ENCODE assay signal across 8 cellular contexts in genomic region chr14:64764641-64765520, GRCh38.
DNase-seq lines count a peak whose midpoint lies in the region; ATAC-seq and TF ChIP-seq lines count a peak whose summit lies in the region.

No MANE protein-coding gene starts in this region.

- H3K4me1 Mint-ChIP-seq in neural crest cell: peaks cover 23% of the 10 kb centered on the region
- H3K4me1 Mint-ChIP-seq in stimulated activated naive CD8-positive, alpha-beta T cell treated with anti-CD3 and anti-CD28 coated beads, Interleukin-15, amount 100 ng/mL, for 72 hours: peaks cover 12% of the 10 kb centered on the region

- DNase-seq in HuH-7.5 (ENCODE audit: low spot score): peak; percentile 84
- peak; percentile 54 for DNase-seq in RPMI7951 (ENCODE audit: low read depth)
- peak; percentile 57 for DNase-seq in activated T-helper 9 cell treated with anti-CD3 and anti-CD28 coated beads, Interleukin-2, amount 50 U/mL, for 16 hours (ENCODE audit: low read depth)
- peak; percentile 71 to 90 for DNase-seq in foreskin fibroblast
- DNase-seq in neural crest cell (ENCODE audit: low read depth, low spot score): peak; percentile 83
- peak; percentile 67 to 68 for DNase-seq in stimulated activated naive CD8-positive, alpha-beta T cell treated with anti-CD3 and anti-CD28 coated beads, Interleukin-15, amount 100 ng/mL, for 72 hours

- H3K4me3 Mint-ChIP-seq in neural crest cell: peak overlapping the region; percentile 73
- peak overlapping the region; percentile 36 to 49 for H3K4me3 Mint-ChIP-seq in stimulated activated naive CD8-positive, alpha-beta T cell treated with anti-CD3 and anti-CD28 coated beads, Interleukin-15, amount 100 ng/mL, for 72 hours

- ATAC-seq in stimulated activated naive CD8-positive, alpha-beta T cell treated with anti-CD3 and anti-CD28 coated beads, Interleukin-15, amount 100 ng/mL, for 72 hours: peak; percentile 77
- ATAC-seq in HG03469 (IDR thresholded peaks at IDR 0.05; ENCODE audit: unreplicated experiment): no peak

- H3K27ac Mint-ChIP-seq in neural crest cell (ENCODE audit: unreplicated experiment): peak overlapping the region; percentile 12
- H3K27ac Mint-ChIP-seq in stimulated activated naive CD8-positive, alpha-beta T cell treated with anti-CD3 and anti-CD28 coated beads, Interleukin-15, amount 100 ng/mL, for 72 hours: peak overlapping the region in 1 of 2 donors; percentile 10

- no peaks in the 10 kb centered on the region for H3K9me3 Mint-ChIP-seq in neural crest cell
- no peaks in the 10 kb centered on the region for H3K9me3 Mint-ChIP-seq in stimulated activated naive CD8-positive, alpha-beta T cell treated with anti-CD3 and anti-CD28 coated beads, Interleukin-15, amount 100 ng/mL, for 72 hours

- H3K36me3 Mint-ChIP-seq in neural crest cell (ENCODE audit: low read depth): no peaks in the 10 kb centered on the region

- peak overlapping the region in 1 of 2 donors; percentile 42 for H3K4me3 ChIP-seq in foreskin fibroblast (ENCODE audit: low read depth in 1 of 2, low read length in 2 of 2)

- H3K27me3 Mint-ChIP-seq in neural crest cell (ENCODE audit: low read depth): peaks cover 55% of the 10 kb centered on the region
- H3K27me3 Mint-ChIP-seq in stimulated activated naive CD8-positive, alpha-beta T cell treated with anti-CD3 and anti-CD28 coated beads, Interleukin-15, amount 100 ng/mL, for 72 hours: peaks cover 24% of the 10 kb centered on the region

- TF ChIP-seq CTCF in GM12872 (IDR thresholded peaks at IDR 0.05; ENCODE audit: insufficient read depth, low read depth, low read length): peak; percentile 96
- TF ChIP-seq CTCF in foreskin fibroblast (IDR thresholded peaks at IDR 0.05; ENCODE audit: low read depth, low read length): peak; percentile 95
- peak; percentile 91 for TF ChIP-seq CTCF in neural crest cell (conservative IDR thresholded peaks at IDR 0.05)
